8 cellular contexts compared by ENCODE assay signal in the genomic region with DNA sequence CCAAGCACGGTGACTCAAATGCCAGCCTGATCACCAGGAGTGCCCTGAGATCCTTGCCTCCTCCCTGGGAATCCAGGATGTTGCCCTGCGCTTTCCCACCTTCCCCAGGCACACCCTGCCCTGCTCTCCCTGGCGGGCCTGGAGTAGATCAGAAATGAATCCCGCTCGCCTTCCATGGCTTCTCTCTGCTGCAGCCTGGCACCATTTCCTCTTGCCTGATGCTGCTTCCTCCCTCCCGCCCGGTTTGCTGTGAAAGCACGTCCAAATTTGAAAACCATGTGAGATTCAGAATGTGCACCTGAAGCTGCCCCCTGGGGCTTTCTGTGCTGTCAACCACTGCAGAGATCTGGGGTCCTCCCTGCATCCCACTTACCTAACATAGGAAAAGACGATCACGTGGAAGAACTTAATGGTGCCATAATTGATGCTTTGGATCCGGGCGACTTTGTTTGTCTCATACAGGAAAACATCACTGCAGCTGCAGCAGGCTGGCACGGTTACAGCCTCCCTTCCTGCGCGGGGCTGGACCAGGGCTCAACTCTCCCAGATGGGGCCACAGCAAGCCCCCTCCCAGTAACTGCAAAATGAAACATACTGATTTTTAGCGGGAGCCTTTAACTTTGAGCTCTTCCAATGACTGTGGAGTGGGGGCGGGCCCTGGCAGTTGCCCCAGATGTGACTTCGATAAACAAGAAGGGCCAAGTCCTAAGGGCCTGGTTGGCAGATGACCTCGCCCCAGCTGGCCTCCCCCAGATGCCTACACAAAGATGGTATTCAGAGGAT. TPM values are rescaled to one million over a fixed set of nuclear protein-coding genes. Genes with fewer than 3 reads are reported as not detected.
DNase-seq lines count a peak whose midpoint lies in the region; ATAC-seq and TF ChIP-seq lines count a peak whose summit lies in the region.

No MANE protein-coding gene starts in this region.

- H3K27me3 Mint-ChIP-seq in chondrocyte (ENCODE audit: low read depth) = peaks cover 3% of the 10 kb centered on the region

- H2AFZ ChIP-seq in DND-41 (ENCODE audit: low read depth, low read length) = peak overlapping the region; percentile 98

- H3K4me2 ChIP-seq in DND-41 (ENCODE audit: insufficient read depth, low read length) = peak overlapping the region; percentile 97

- H3K4me3 Mint-ChIP-seq in chondrocyte (ENCODE audit: unreplicated experiment) = no peak overlapping the region

- no peaks in the 10 kb centered on the region for H3K36me3 Mint-ChIP-seq in chondrocyte (ENCODE audit: low read depth)

- no peaks in the 10 kb centered on the region for H3K4me1 Mint-ChIP-seq in chondrocyte (ENCODE audit: low read depth)

- no peaks in the 10 kb centered on the region for H4K20me1 ChIP-seq in DND-41 (ENCODE audit: insufficient read depth, low read length)

- peaks cover 4% of the 10 kb centered on the region for H3K79me2 ChIP-seq in DND-41 (ENCODE audit: insufficient read depth, low read length)

- TF ChIP-seq CTCF in DND-41 (IDR thresholded peaks at IDR 0.05; ENCODE audit: borderline replicate concordance, extremely low read depth, low read length, poor library complexity, severe bottlenecking) = no peak
- no peak for TF ChIP-seq CTCF in right atrium auricular region (IDR thresholded peaks at IDR 0.05)
- TF ChIP-seq CTCF in chondrocyte (IDR thresholded peaks at IDR 0.05) = no peak

- H3K4me1 ChIP-seq in DND-41 (ENCODE audit: insufficient read depth, low read length) (peaks cover 29% of the 10 kb centered on the region), right atrium auricular region (no peaks in the 10 kb centered on the region)

- peak; percentile 54 for DNase-seq in DND-41
- DNase-seq in NCI-H2227 (lab: John Stamatoyannopoulos, UW; ENCODE audit: unreplicated experiment) = peak; percentile 79
- peak; percentile 23 for DNase-seq in activated naive CD4-positive, alpha-beta T cell treated with anti-CD3 and anti-CD28 coated beads, Interleukin-2, amount 50 U/mL, for 16 hours
- no peak for DNase-seq in right atrium auricular region (ENCODE audit: low spot score)
- DNase-seq in stimulated activated CD4-positive, alpha-beta T cell treated with anti-CD3 and anti-CD28 coated beads, Interleukin-15, amount 100 ng/mL, for 24 hours = peak; percentile 52
- no peak for DNase-seq in chondrocyte (ENCODE audit: low spot score)

- no peaks in the 10 kb centered on the region for H3K27me3 ChIP-seq in DND-41 (ENCODE audit: insufficient read depth, low read length, poor library complexity)
- no peaks in the 10 kb centered on the region for H3K27me3 ChIP-seq in right atrium auricular region

- peak; percentile 86 for ATAC-seq in DND-41 (ENCODE audit: insufficient read depth, low read depth)
- ATAC-seq in GM21526 (IDR thresholded peaks at IDR 0.05; ENCODE audit: low FRiP score, unreplicated experiment) = no peak
- ATAC-seq in HG03378 (IDR thresholded peaks at IDR 0.05; ENCODE audit: unreplicated experiment) = no peak

- peak overlapping the region; percentile 15 to 59; a peak in 3 of 4 replicates for H3K4me3 ChIP-seq in DND-41 (ENCODE audit: low read depth in 1 of 2, low read length in 2 of 2)
- H3K4me3 ChIP-seq in right atrium auricular region = peak overlapping the region; percentile 17 to 42

- no peaks in the 10 kb centered on the region for H3K36me3 ChIP-seq in DND-41 (ENCODE audit: insufficient read depth, low read length)
- no peaks in the 10 kb centered on the region for H3K36me3 ChIP-seq in right atrium auricular region

- no peak overlapping the region for H3K27ac Mint-ChIP-seq in chondrocyte (ENCODE audit: unreplicated experiment)

- H3K9ac ChIP-seq in DND-41 (ENCODE audit: low read depth, low read length) = peak overlapping the region; percentile 67

- H3K9me3 ChIP-seq in DND-41 (ENCODE audit: insufficient read depth, low read length, severe bottlenecking) = no peaks in the 10 kb centered on the region
- H3K9me3 ChIP-seq in right atrium auricular region = no peaks in the 10 kb centered on the region

- H3K27ac ChIP-seq in DND-41 (ENCODE audit: low read length) (peak overlapping the region; percentile 88), right atrium auricular region (no peak overlapping the region)

- H3K9me3 Mint-ChIP-seq in chondrocyte (ENCODE audit: low read depth) = no peaks in the 10 kb centered on the region

RNA-seq across cellular contexts. Expression of a gene that starts 24.9 kb away (rescaled TPM):
- total RNA-seq in right atrium auricular region (1 to 10 TPM; 8.6 to 9.0 TPM), chondrocyte (7.2 to 9.9 TPM (median 8.2 TPM) in 3 replicates)

RNA-seq across cellular contexts. Expression of a gene that starts 50.9 kb away (rescaled TPM):
- total RNA-seq in right atrium auricular region (10 to 100 TPM in 1 of 2 donors, 1 to 10 TPM in 1; 7.5 to 12.0 TPM), chondrocyte (8.6 to 10.9 TPM (median 8.9 TPM) in 3 replicates)

Comparison
In these comparisons a context has a peak if more than half of its experiments do, and no peak if none do; other contexts are left out.
1. DNase-seq: peak in DND-41 (single experiment), NCI-H2227 (single experiment), activated naive CD4-positive, alpha-beta T cell treated with anti-CD3 and anti-CD28 coated beads, Interleukin-2, amount 50 U/mL, for 16 hours (single experiment) and stimulated activated CD4-positive, alpha-beta T cell treated with anti-CD3 and anti-CD28 coated beads, Interleukin-15, amount 100 ng/mL, for 24 hours (single experiment); none in right atrium auricular region (single experiment) and chondrocyte (single experiment).